15 cellular contexts compared by ENCODE assay signal in genomic region chr1:109769335-109770078, GRCh38. TPM values are rescaled to one million over a fixed set of nuclear protein-coding genes. Genes with fewer than 3 reads are reported as not detected.
A peak's percentile ranks its signal among the peaks of the same experiment; 100 is the strongest.
DNase-seq lines count a peak whose midpoint lies in the region; ATAC-seq, FAIRE-seq and TF ChIP-seq lines count a peak whose summit lies in the region.
"Had no signal": no experiment of that assay in that cellular context is flagged by ENCODE, and none has a peak within 500 bp of the region (broad histone marks: within the 10 kb centered on the region; RNA-seq: fewer than 3 reads in every experiment).

No MANE protein-coding gene starts in this region.

- H3K27me3 ChIP-seq in right atrium auricular region (no peaks in the 10 kb centered on the region), K562 (ENCODE audit: control insufficient read depth in 2 of 2, insufficient read depth in 2 of 2, low read length in 2 of 2) (peaks cover 5 to 30% of the 10 kb centered on the region in 2 experiments)

- CTCF ChIA-PET in K562 (lab: Yijun Ruan, JAX; ENCODE audit: low intra/inter-chr PET ratio), result interaction anchor here (1.4 kb wide), 1 partner anchor 223 kb away, joined by 3 read pairs; no protein-coding TSS in a partner anchor

- POLR2A ChIA-PET in K562 (lab: Yijun Ruan, JAX), result interaction anchor here (0.6 to 10.2 kb wide), 4 partner anchors 131 to 228 kb away, joined by 3 to 99 read pairs (median 4); partner anchors contain the start of gene AHCYL1

- no peak for TF ChIP-seq RAD21 in K562 (CRISPR knock-in tag; conservative IDR thresholded peaks at IDR 0.05 in 1 of 2, IDR thresholded peaks at IDR 0.05 in 1 of 2)

- no peaks in the 10 kb centered on the region for H4K20me1 ChIP-seq in K562 (replicated peaks; ENCODE audit: control insufficient read depth, insufficient read depth, low read length)

- H3K79me2 ChIP-seq in K562 (ENCODE audit: control insufficient read depth, insufficient read depth, low read length), result no peaks in the 10 kb centered on the region

- no peak for TF ChIP-seq EP300 in K562 (IDR thresholded peaks at IDR 0.05; ENCODE audit: low read length)

- no peak for FAIRE-seq in K562 (lab: Jason Lieb, UNC)

- ATAC-seq in Right ventricle myocardium inferior (no peak), K562 (no peak), left colon (no peak), HG02870 (IDR thresholded peaks at IDR 0.05; ENCODE audit: unreplicated experiment) (no peak)

- H3K36me3 ChIP-seq in right atrium auricular region (no peaks in the 10 kb centered on the region), K562 (ENCODE audit: control insufficient read depth, insufficient read depth, low read length) (no peaks in the 10 kb centered on the region)

- WGBS in K562 (ENCODE audit: insufficient coverage, low coverage, missing lambda C conversion rate), result 19% methylated on average over 11 of the region's 11 CpGs

- H3K4me1 ChIP-seq in right atrium auricular region, result peaks cover 0 to 21% of the 10 kb centered on the region in 2 donors
- peaks cover 11 to 12% of the 10 kb centered on the region in 2 experiments; a peak in 4 of 5 replicates for H3K4me1 ChIP-seq in K562 (replicated peaks in 1 of 2; ENCODE audit: control insufficient read depth in 2 of 2, insufficient read depth in 2 of 2, low read length in 2 of 2)

- H3K4me3 ChIP-seq in right atrium auricular region (no peak overlapping the region), K562 (no peak overlapping the region)

- DNase-seq in Right ventricle myocardium inferior (ENCODE audit: missing footprints), result peak; percentile 5
- no peak for DNase-seq in right atrium auricular region (ENCODE audit: low spot score)
- DNase-seq in K562 (ENCODE audit: extremely low read depth in 1 of 4, low spot score in 3 of 4), result no peak
- DNase-seq in left colon, result peak; percentile 2 to 8
- DNase-seq in NCI-H1436 treated with DMSO at 0.1 percent for 48 hours (lab: John Stamatoyannopoulos, UW), result no peak
- no peak for DNase-seq in NCI-H1930 (lab: John Stamatoyannopoulos, UW)
- no peak for DNase-seq in DMS 273 treated with DMSO at 0.1 percent for 48 hours (lab: John Stamatoyannopoulos, UW)
- DNase-seq: AML-193; effector CD4-positive, alpha-beta T cell; GF-D8; NCI-H1694; stimulated activated CD4-positive, alpha-beta T cell treated with anti-CD3 and anti-CD28 coated beads, Interleukin-2, amount 100 ng/mL, for 48 hours had no signal

- no peak overlapping the region for H2AFZ ChIP-seq in K562 (ENCODE audit: low read depth, low read length)

- H3K9me3 ChIP-seq in right atrium auricular region (no peaks in the 10 kb centered on the region), K562 (replicated peaks; ENCODE audit: control insufficient read depth, insufficient read depth, low read depth, low read length) (no peaks in the 10 kb centered on the region)

- intact Hi-C loops in Right ventricle myocardium inferior (cut with DNase I), result loop anchor here (5.0 kb wide), 3 partner anchors 52 to 112 kb away; partner anchors contain the start of genes GSTM2 and GSTM4
- intact Hi-C loops in K562 (cut with micrococcal nuclease), result no loop called here
- intact Hi-C loops in left colon (cut with DNase I, micrococcal nuclease), result loop anchor here (5.0 to 10.0 kb wide), 2 partner anchors 125 to 127 kb away; no protein-coding TSS in a partner anchor

- H3K9ac ChIP-seq in K562 (ENCODE audit: insufficient read depth in 1 of 2, low read depth in 2 of 2, low read length in 2 of 2), result no peak overlapping the region

- TF ChIP-seq CTCF in right atrium auricular region (IDR thresholded peaks at IDR 0.05) (no peak), K562 (IDR thresholded peaks at IDR 0.05 in 2 of 3, conservative IDR thresholded peaks at IDR 0.05 in 1 of 3; ENCODE audit: insufficient read depth in 2 of 3, low read depth in 1 of 3, low read length in 3 of 3) (no peak)

- no peak overlapping the region for H3K4me2 ChIP-seq in K562 (ENCODE audit: insufficient read depth, low read length)

- no peaks in the 10 kb centered on the region for H3K9me1 ChIP-seq in K562 (ENCODE audit: control insufficient read depth, insufficient read depth, low read length)

- no peak for TF ChIP-seq POLR2A in K562 (conservative IDR thresholded peaks at IDR 0.05)

- no peak overlapping the region for H3K27ac ChIP-seq in right atrium auricular region
- H3K27ac ChIP-seq in K562 (ENCODE audit: extremely low read depth, low read depth, low read length), result no peak overlapping the region

- no TSS peak for BruUV-seq in K562 (replicated peaks; lab: Mats Ljungman, UMichigan)

- in situ Hi-C loops in K562 (cut with MboI), result loop anchor here (5.0 kb wide), 1 partner anchor 127 kb away; no protein-coding TSS in a partner anchor

RNA-seq across cellular contexts. Expression of gene EPS8L3, which starts 5.8 kb away (rescaled TPM):
- total RNA-seq in Right ventricle myocardium inferior, result not detected
- under 1 TPM in 1 of 2 donors, not detected in 1; 0.19 TPM for total RNA-seq in right atrium auricular region
- not detected in 2 replicates for total RNA-seq in K562 (2011; cell fraction: chromatin; rRNA removed; ENCODE audit: low replicate concordance)
- not detected in 2 replicates for total RNA-seq in K562 (2011; cell fraction: nucleolus; rRNA removed)
- total RNA-seq in K562 (2011; cell fraction: nucleoplasm; rRNA removed), result not detected in 2 replicates
- not detected in 2 replicates for total RNA-seq in K562 (2014; rRNA removed)
- 0.15 TPM in 1 of 2 replicates, not detected in the other for total RNA-seq in K562 (2014; rRNA removed; fragmentation: Illumina TruSeq; extraction: Trizol)
- total RNA-seq in K562 (2015; rRNA removed; fragmentation: Illumina TruSeq; extraction: Trizol), result not detected in 2 replicates
- 0.42 and 0.51 TPM in 2 replicates for total RNA-seq in K562 (2021)
- polyA plus RNA-seq in K562 (2011; rRNA removed), result 0.13 and 0.14 TPM in 2 replicates
- polyA plus RNA-seq in K562 (2011; cell fraction: cytosol; rRNA removed), result 0.07 and 0.16 TPM in 2 replicates
- 0.81 and 1.8 TPM in 2 replicates for polyA plus RNA-seq in K562 (2011; cell fraction: nucleus; rRNA removed)
- polyA plus RNA-seq in K562 (2012), result 0.07 and 0.14 TPM in 2 replicates
- 0.09 and 0.61 TPM in 2 replicates for polyA plus RNA-seq in K562 (2014; fragmentation: Illumina TruSeq; extraction: Trizol)
- not detected for polyA plus RNA-seq in K562 (2014; fragmentation: Nextera tagmentation; extraction: Ambion mirVana)
- polyA plus RNA-seq in K562 (2014; rRNA removed), result 0.04 TPM in 1 of 2 replicates, not detected in the other
- not detected in 2 replicates for polyA minus RNA-seq in K562 (2011; rRNA and poly(A)+ RNA removed)
- not detected in 2 replicates for polyA minus RNA-seq in K562 (2011; cell fraction: cytosol; rRNA and poly(A)+ RNA removed)
- polyA minus RNA-seq in K562 (2011; cell fraction: nucleus; rRNA and poly(A)+ RNA removed), result not detected in 2 replicates
- total RNA-seq in left colon, result 100 to 1,000 TPM; 327 to 349 TPM
- total RNA-seq: activated T-helper 2 cell treated with anti-CD3 and anti-CD28 coated beads, Interferon-gamma antibody, Interleukin-2, Interleukin-4, amounts not matched to agents 10 μg/mL and 5 μg/mL and 100 μg/mL, durations not matched to agents 14 hours and 24 hours and 36 hours had no signal
- polyA plus RNA-seq: neural cell had no signal

RNA-seq across cellular contexts. Expression of gene GSTM3, which starts 28.7 kb away (rescaled TPM):
- 121 TPM for total RNA-seq in Right ventricle myocardium inferior
- total RNA-seq in right atrium auricular region, result 100 to 1,000 TPM; 121 to 197 TPM
- total RNA-seq in K562 (2011; cell fraction: chromatin; rRNA removed; ENCODE audit: low replicate concordance), result 1.2 and 1.8 TPM in 2 replicates
- total RNA-seq in K562 (2011; cell fraction: nucleolus; rRNA removed), result 1.1 and 2.7 TPM in 2 replicates
- total RNA-seq in K562 (2011; cell fraction: nucleoplasm; rRNA removed), result 1.8 and 2.6 TPM in 2 replicates
- 2.3 and 4.3 TPM in 2 replicates for total RNA-seq in K562 (2014; rRNA removed)
- total RNA-seq in K562 (2014; rRNA removed; fragmentation: Illumina TruSeq; extraction: Trizol), result 5.5 and 7.2 TPM in 2 replicates
- total RNA-seq in K562 (2015; rRNA removed; fragmentation: Illumina TruSeq; extraction: Trizol), result 4.1 and 4.5 TPM in 2 replicates
- 3.9 and 5.7 TPM in 2 replicates for total RNA-seq in K562 (2021)
- polyA plus RNA-seq in K562 (2011; rRNA removed), result 17.5 and 22.3 TPM in 2 replicates
- 10.2 and 17.2 TPM in 2 replicates for polyA plus RNA-seq in K562 (2011; cell fraction: cytosol; rRNA removed)
- 5.5 and 10.1 TPM in 2 replicates for polyA plus RNA-seq in K562 (2011; cell fraction: nucleus; rRNA removed)
- polyA plus RNA-seq in K562 (2012), result 10.9 and 11.4 TPM in 2 replicates
- 8.9 and 9.5 TPM in 2 replicates for polyA plus RNA-seq in K562 (2014; fragmentation: Illumina TruSeq; extraction: Trizol)
- 10 to 100 TPM; 23.1 to 24.5 TPM for polyA plus RNA-seq in K562 (2014; fragmentation: Nextera tagmentation; extraction: Ambion mirVana)
- 8.9 and 9.4 TPM in 2 replicates for polyA plus RNA-seq in K562 (2014; rRNA removed)
- polyA minus RNA-seq in K562 (2011; rRNA and poly(A)+ RNA removed), result 8.5 and 12.1 TPM in 2 replicates
- polyA minus RNA-seq in K562 (2011; cell fraction: cytosol; rRNA and poly(A)+ RNA removed), result 2.6 and 5.3 TPM in 2 replicates
- 1.2 and 3.3 TPM in 2 replicates for polyA minus RNA-seq in K562 (2011; cell fraction: nucleus; rRNA and poly(A)+ RNA removed)
- 1 to 10 TPM; 4.1 to 8.7 TPM for total RNA-seq in left colon

RNA-seq across cellular contexts. Expression of gene GSTM5, which starts 57.5 kb away (rescaled TPM):
- total RNA-seq in Right ventricle myocardium inferior, result 2.8 TPM
- total RNA-seq in right atrium auricular region, result 1 to 10 TPM; 2.8 to 3.6 TPM
- total RNA-seq in K562 (2011; cell fraction: chromatin; rRNA removed; ENCODE audit: low replicate concordance), result 0.16 TPM in 1 of 2 replicates, not detected in the other
- total RNA-seq in K562 (2011; cell fraction: nucleolus; rRNA removed), result 0.17 TPM in 1 of 2 replicates, not detected in the other
- total RNA-seq in K562 (2011; cell fraction: nucleoplasm; rRNA removed), result 0.15 and 0.23 TPM in 2 replicates
- total RNA-seq in K562 (2014; rRNA removed), result not detected in 2 replicates
- not detected in 2 replicates for total RNA-seq in K562 (2014; rRNA removed; fragmentation: Illumina TruSeq; extraction: Trizol)
- not detected in 2 replicates for total RNA-seq in K562 (2015; rRNA removed; fragmentation: Illumina TruSeq; extraction: Trizol)
- not detected in 2 replicates for total RNA-seq in K562 (2021)
- polyA plus RNA-seq in K562 (2011; rRNA removed), result not detected in 2 replicates
- polyA plus RNA-seq in K562 (2011; cell fraction: cytosol; rRNA removed), result not detected in 2 replicates
- polyA plus RNA-seq in K562 (2011; cell fraction: nucleus; rRNA removed), result 0.15 TPM in 1 of 2 replicates, not detected in the other
- not detected in 2 replicates for polyA plus RNA-seq in K562 (2012)
- not detected in 2 replicates for polyA plus RNA-seq in K562 (2014; fragmentation: Illumina TruSeq; extraction: Trizol)
- not detected for polyA plus RNA-seq in K562 (2014; fragmentation: Nextera tagmentation; extraction: Ambion mirVana)
- not detected in 2 replicates for polyA plus RNA-seq in K562 (2014; rRNA removed)
- not detected in 2 replicates for polyA minus RNA-seq in K562 (2011; rRNA and poly(A)+ RNA removed)
- not detected in 2 replicates for polyA minus RNA-seq in K562 (2011; cell fraction: cytosol; rRNA and poly(A)+ RNA removed)
- polyA minus RNA-seq in K562 (2011; cell fraction: nucleus; rRNA and poly(A)+ RNA removed), result under 0.01 and 0.11 TPM in 2 replicates
- 1 to 10 TPM in 1 of 2 donors, under 1 TPM in 1; 0.73 to 5.1 TPM for total RNA-seq in left colon
- polyA plus RNA-seq: neural cell had no signal

Comparison
In these comparisons a context has a peak if more than half of its experiments do, and no peak if none do; other contexts are left out.
1. DNase-seq: peak in Right ventricle myocardium inferior (single experiment) and left colon (2 of 2); none in right atrium auricular region (single experiment), K562 (0 of 4), NCI-H1436 treated with DMSO at 0.1 percent for 48 hours (single experiment), NCI-H1930 (0 of 2) and DMS 273 treated with DMSO at 0.1 percent for 48 hours (single experiment).
2. RNA of gene EPS8L3, which starts 5.8 kb away (total RNA-seq): 327 to 349 TPM in left colon; 0.19 TPM in right atrium auricular region, 0.15 to 0.51 TPM in K562 and not detected in Right ventricle myocardium inferior (single experiment); every median in the first group is over 100 times any median in the second.
3. RNA of gene GSTM3, which starts 28.7 kb away (total RNA-seq): 121 to 197 TPM in right atrium auricular region and 121 TPM in Right ventricle myocardium inferior (single experiment); 4.1 to 8.7 TPM in left colon and 1.1 to 7.2 TPM in K562; every median in the first group is over 10 times any median in the second.